ENCODE assay signal across 12 cellular contexts in genomic region chr6:118648866-118649554, GRCh38. TPM values are rescaled to one million over a fixed set of nuclear protein-coding genes. Genes with fewer than 3 reads are reported as not detected.
A peak's percentile ranks its signal among the peaks of the same experiment; 100 is the strongest.
DNase-seq lines count a peak whose midpoint lies in the region; ATAC-seq and TF ChIP-seq lines count a peak whose summit lies in the region.
"Had no signal": no experiment of that assay in that cellular context is flagged by ENCODE, and none has a peak within 500 bp of the region (broad histone marks: within the 10 kb centered on the region; RNA-seq: fewer than 3 reads in every experiment).

No MANE protein-coding gene starts in this region.

- no peak overlapping the region for H2BK15ac ChIP-seq in neuronal stem cell (ENCODE audit: low read length)

- H3K23ac ChIP-seq in neuronal stem cell (ENCODE audit: low read depth, low read length, poor library complexity), result no peak overlapping the region

- H3K4me2 ChIP-seq in neuronal stem cell (ENCODE audit: insufficient read depth, low read length, poor library complexity, severe bottlenecking), result no peak overlapping the region

- peaks cover 1 to 9% of the 10 kb centered on the region in 2 donors for H3K4me1 ChIP-seq in neuronal stem cell (ENCODE audit: control insufficient read depth in 2 of 2, insufficient read depth in 1 of 2, low read depth in 1 of 2, low read length in 2 of 2)
- H3K4me1 ChIP-seq: prostate gland had no signal

- no peak overlapping the region for H3K9ac ChIP-seq in neuronal stem cell (ENCODE audit: low read depth, low read length, poor library complexity)

- peak overlapping the region; percentile 46 for H2AFZ ChIP-seq in neuronal stem cell (ENCODE audit: low read length)

- H3K27ac ChIP-seq in neuronal stem cell (replicated peaks; ENCODE audit: low read length), result no peak overlapping the region
- H3K27ac ChIP-seq: prostate gland had no signal

- peaks cover 0 to 4% of the 10 kb centered on the region in 2 donors for H3K9me3 ChIP-seq in neuronal stem cell (replicated peaks in 1 of 2; ENCODE audit: control insufficient read depth in 2 of 2, insufficient read depth in 1 of 2, low read depth in 1 of 2, low read length in 2 of 2)
- H3K9me3 ChIP-seq: prostate gland had no signal

- no peak overlapping the region for H3K14ac ChIP-seq in neuronal stem cell (ENCODE audit: low read length)

- peak; percentile 51 for DNase-seq in NCI-H1105 treated with DMSO at 0.1 percent for 48 hours (lab: John Stamatoyannopoulos, UW)
- DNase-seq in NCI-H1105 (lab: John Stamatoyannopoulos, UW), result no peak
- DNase-seq in LHCN-M2 (ENCODE audit: low read depth), result peak; percentile 24
- peak; percentile 28 for DNase-seq in choroid plexus epithelial cell (ENCODE audit: low read depth)
- no peak for DNase-seq in neuronal stem cell (ENCODE audit: low spot score)
- DNase-seq in AG20443 (ENCODE audit: low spot score), result no peak
- DNase-seq in globus pallidus (ENCODE audit: low spot score), result no peak
- DNase-seq: activated effector memory CD4-positive, alpha-beta T cell treated with anti-CD3 and anti-CD28 coated beads, Interleukin-2, amount 50 U/mL, for 16 hours; head of caudate nucleus; SHP77 had no signal

- H3K4me3 ChIP-seq in choroid plexus epithelial cell (ENCODE audit: low read depth, low read length) (peak overlapping the region; percentile 91), neuronal stem cell (ENCODE audit: low read length in 2 of 2) (peak overlapping the region in 1 of 2 donors; percentile 91)
- H3K4me3 ChIP-seq: prostate gland had no signal

- no peak overlapping the region for H2BK5ac ChIP-seq in neuronal stem cell (ENCODE audit: low read length)

- H3K4ac ChIP-seq in neuronal stem cell (ENCODE audit: low read length), result no peak overlapping the region

- H2BK12ac ChIP-seq in neuronal stem cell (ENCODE audit: low read length), result no peak overlapping the region

- H4K91ac ChIP-seq in neuronal stem cell (ENCODE audit: low read depth, low read length, poor library complexity), result no peak overlapping the region

- no peaks in the 10 kb centered on the region for H3K27me3 ChIP-seq in neuronal stem cell (ENCODE audit: control insufficient read depth in 3 of 3, insufficient read depth in 3 of 3, low read depth in 1 of 3, low read length in 3 of 3)

- WGBS in neuronal stem cell (ENCODE audit: extremely low coverage in 2 of 2, insufficient read length in 2 of 2, insufficient replicate concordance in 1 of 2), 2 donors, result no CpG with 5 or more reads among the region's 2 CpGs

- no peaks in the 10 kb centered on the region for H3K36me3 ChIP-seq in neuronal stem cell (replicated peaks in 1 of 2; ENCODE audit: control insufficient read depth in 2 of 2, insufficient read depth in 2 of 2, low read length in 2 of 2)
- H3K36me3 ChIP-seq: prostate gland had no signal

- H2BK120ac ChIP-seq in neuronal stem cell (ENCODE audit: low read depth, low read length), result no peak overlapping the region

- H3K79me1 ChIP-seq in neuronal stem cell (ENCODE audit: low read depth, low read length), result no peaks in the 10 kb centered on the region

- no peak overlapping the region for H2AK5ac ChIP-seq in neuronal stem cell (ENCODE audit: low read depth, low read length)

- TF ChIP-seq CTCF in choroid plexus epithelial cell (conservative IDR thresholded peaks at IDR 0.05; ENCODE audit: low read depth, low read length), result no peak

- no peak overlapping the region for H4K8ac ChIP-seq in neuronal stem cell (ENCODE audit: low read depth, low read length)

- ATAC-seq in GM18870 (IDR thresholded peaks at IDR 0.05; ENCODE audit: unreplicated experiment), result no peak

- no peak overlapping the region for H3K18ac ChIP-seq in neuronal stem cell (ENCODE audit: low read length)

RNA-seq across cellular contexts. Expression of gene CEP85L, which starts 2.4 kb away (rescaled TPM):
- 9.6 and 10.9 TPM in 2 replicates for total RNA-seq in LHCN-M2 (2014; rRNA removed)
- 1.5 TPM for polyA plus RNA-seq in LHCN-M2 (2012)
- polyA plus RNA-seq in neuronal stem cell (2013, experiment 1 of 2), result 3.7 TPM
- 3.7 TPM for polyA plus RNA-seq in neuronal stem cell (2013, experiment 2 of 2)

Comparison
In these comparisons a context has a peak if more than half of its experiments do, and no peak if none do; other contexts are left out.
1. DNase-seq: peak in NCI-H1105 treated with DMSO at 0.1 percent for 48 hours (single experiment), LHCN-M2 (single experiment) and choroid plexus epithelial cell (single experiment); none in NCI-H1105 (single experiment), neuronal stem cell (single experiment), AG20443 (single experiment) and globus pallidus (single experiment).